In genomic region chr7:28818996-28819395, GRCh38 we compare ENCODE assay signal across 16 cellular contexts.
DNase-seq lines count a peak whose midpoint lies in the region; ATAC-seq, FAIRE-seq and TF ChIP-seq lines count a peak whose summit lies in the region.
"Had no signal": no experiment of that assay in that cellular context is flagged by ENCODE, and none has a peak within 500 bp of the region (broad histone marks: within the 10 kb centered on the region; RNA-seq: fewer than 3 reads in every experiment).

No MANE protein-coding gene starts in this region.

- TF ChIP-seq CTCF in bronchial epithelial cell (IDR thresholded peaks at IDR 0.05; ENCODE audit: insufficient read depth, low read length, severe bottlenecking), result no peak
- no peak for TF ChIP-seq CTCF in brain microvascular endothelial cell (IDR thresholded peaks at IDR 0.05; ENCODE audit: low read depth, low read length, missing control alignments)

- H3K4me3 ChIP-seq in bronchial epithelial cell (ENCODE audit: low read depth, low read length), result no peak overlapping the region
- H3K4me3 ChIP-seq in brain microvascular endothelial cell (ENCODE audit: low read depth, low read length), result no peak overlapping the region

- no peaks in the 10 kb centered on the region for H3K9me3 Mint-ChIP-seq in stimulated activated memory B cell treated with anti-CD40 and anti-IgM and Interleukin-4, amounts not matched to agents 10 μg/mL and 1 μg/mL and 100 μg/mL, for 72 hours
- H3K9me3 Mint-ChIP-seq: CD8-positive, alpha-beta T cell; IgD-negative memory B cell had no signal

- in situ Hi-C loops in brain microvascular endothelial cell (cut with HindIII; ENCODE audit: low pct_ligation_motif_present, low sequenced_read_pairs), result no loop called here

- H3K36me3 ChIP-seq in bronchial epithelial cell (ENCODE audit: control insufficient read depth, insufficient read depth, low read length) (no peaks in the 10 kb centered on the region), brain microvascular endothelial cell (replicated peaks) (no peaks in the 10 kb centered on the region)

- H3K27me3 ChIP-seq in bronchial epithelial cell (ENCODE audit: control insufficient read depth, insufficient read depth, low read length), result no peaks in the 10 kb centered on the region
- H3K27me3 ChIP-seq in brain microvascular endothelial cell (replicated peaks), result no peaks in the 10 kb centered on the region

- peak; percentile 98 for FAIRE-seq in bronchial epithelial cell (lab: Jason Lieb, UNC)
- FAIRE-seq: H54 had no signal

- peaks cover 44% of the 10 kb centered on the region for H3K4me1 Mint-ChIP-seq in stimulated activated memory B cell treated with anti-CD40 and anti-IgM and Interleukin-4, amounts not matched to agents 10 μg/mL and 1 μg/mL and 100 μg/mL, for 72 hours

- DNase-seq in HT-29 (ENCODE audit: low spot score) (peak; percentile 5), NOMO-1 (lab: John Stamatoyannopoulos, UW; ENCODE audit: unreplicated experiment in 2 of 2) (peak; percentile 33 to 76), bronchial epithelial cell (ENCODE audit: low read depth) (peak; percentile 93), brain microvascular endothelial cell (no peak), AG20443 (ENCODE audit: low spot score) (no peak)
- DNase-seq: CD8-positive, alpha-beta T cell; NCI-H1092; NCI-H2107; NCI-H226; NCI-H526; SIG-M5 had no signal

- H3K27me3 Mint-ChIP-seq in stimulated activated memory B cell treated with anti-CD40 and anti-IgM and Interleukin-4, amounts not matched to agents 10 μg/mL and 1 μg/mL and 100 μg/mL, for 72 hours, result no peaks in the 10 kb centered on the region
- H3K27me3 Mint-ChIP-seq: IgD-negative memory B cell had no signal

- H3K27ac ChIP-seq in brain microvascular endothelial cell, result no peak overlapping the region

- H3K36me3 Mint-ChIP-seq in stimulated activated memory B cell treated with anti-CD40 and anti-IgM and Interleukin-4, amounts not matched to agents 10 μg/mL and 1 μg/mL and 100 μg/mL, for 72 hours, result no peaks in the 10 kb centered on the region
- H3K36me3 Mint-ChIP-seq: CD8-positive, alpha-beta T cell; IgD-negative memory B cell had no signal

- ATAC-seq in stimulated activated memory B cell treated with anti-CD40 and anti-IgM and Interleukin-4, amounts not matched to agents 10 μg/mL and 1 μg/mL and 100 μg/mL, for 72 hours, result no peak
- ATAC-seq in HG03565 (IDR thresholded peaks at IDR 0.05; ENCODE audit: unreplicated experiment), result no peak
- ATAC-seq: CD8-positive, alpha-beta T cell; Panc1 had no signal

- no peak overlapping the region for H3K4me3 Mint-ChIP-seq in stimulated activated memory B cell treated with anti-CD40 and anti-IgM and Interleukin-4, amounts not matched to agents 10 μg/mL and 1 μg/mL and 100 μg/mL, for 72 hours
- H3K4me3 Mint-ChIP-seq: CD8-positive, alpha-beta T cell had no signal

- peak overlapping the region; percentile 35 for H3K27ac Mint-ChIP-seq in stimulated activated memory B cell treated with anti-CD40 and anti-IgM and Interleukin-4, amounts not matched to agents 10 μg/mL and 1 μg/mL and 100 μg/mL, for 72 hours
- H3K27ac Mint-ChIP-seq: CD8-positive, alpha-beta T cell had no signal

Comparison
In these comparisons a context has a peak if more than half of its experiments do, and no peak if none do; other contexts are left out.
1. DNase-seq: peak in HT-29 (single experiment), NOMO-1 (2 of 2) and bronchial epithelial cell (single experiment); none in brain microvascular endothelial cell (single experiment) and AG20443 (single experiment).